Comparison of ENCODE assay signal across 37 cellular contexts in the genomic region with DNA sequence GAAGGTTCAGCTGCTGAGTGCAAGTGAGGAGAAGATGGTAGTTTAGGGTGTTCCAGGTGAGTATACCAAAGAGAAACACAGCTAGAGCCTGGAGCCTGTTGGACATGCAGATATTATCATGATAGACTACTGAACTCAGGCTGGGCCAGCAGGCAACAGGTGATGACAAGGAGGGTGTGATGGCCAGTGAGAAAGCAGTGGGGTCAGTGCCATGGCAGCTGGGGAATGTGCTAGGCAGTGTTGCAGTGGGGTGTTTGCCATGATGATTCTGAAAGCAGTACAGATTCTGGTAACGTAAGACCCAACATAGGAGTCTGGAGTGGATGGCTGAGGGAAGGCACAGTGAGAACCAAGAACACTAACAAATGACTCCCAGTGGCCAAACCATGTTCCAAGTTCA. TPM values are rescaled to one million over a fixed set of nuclear protein-coding genes. Genes with fewer than 3 reads are reported as not detected.
"Had no signal": no experiment of that assay in that cellular context is flagged by ENCODE, and none has a peak within 500 bp of the region (broad histone marks: within the 10 kb centered on the region; RNA-seq: fewer than 3 reads in every experiment).

No MANE protein-coding gene starts in this region.

- DNase-seq: activated B cell treated with CpG ODN at 0.5 μM for 24 hours; activated CD4-positive, alpha-beta memory T cell treated with anti-CD3 and anti-CD28 coated beads for 36 hours; activated CD4-positive, alpha-beta T cell treated with anti-CD3 and anti-CD28 coated beads for 48 hours; activated CD4-positive, alpha-beta T cell treated with anti-CD3 and anti-CD28 coated beads, Interleukin-2, amount 50 U/mL, for 1 hour; activated CD4-positive, alpha-beta T cell treated with anti-CD3 and anti-CD28 coated beads, Interleukin-2, amount 50 U/mL, for 4 hours; activated CD4-positive, CD25-positive, alpha-beta regulatory T cell treated with anti-CD3 and anti-CD28 coated beads, Interleukin-2, amount 50 U/mL, for 72 hours; activated CD8-positive, alpha-beta memory T cell treated with anti-CD3 and anti-CD28 coated beads, Interleukin-2, amount 50 U/mL, for 4 hours; activated CD8-positive, alpha-beta T cell treated with anti-CD3 and anti-CD28 coated beads for 36 hours; activated effector memory CD4-positive, alpha-beta T cell treated with Interleukin-2 at 50 U/mL for 16 hours; activated gamma-delta T cell; activated naive CD4-positive, alpha-beta T cell treated with anti-CD3 and anti-CD28 coated beads, Interleukin-2, amount 10 ng/mL, durations not matched to agents 7 days and 5 days; activated naive CD4-positive, alpha-beta T cell treated with Interleukin-2 at 50 U/mL for 16 hours; activated naive CD8-positive, alpha-beta T cell treated with anti-CD3 and anti-CD28 coated beads, Interleukin-2, amount 10 ng/mL, durations not matched to agents 7 days and 5 days; activated naive CD8-positive, alpha-beta T cell treated with anti-CD3 and anti-CD28 coated beads, Interleukin-2, amount 50 U/mL, for 24 hours; activated T-cell treated with anti-CD3 and anti-CD28 coated beads for 4 hours; activated T-cell treated with anti-CD3 and anti-CD28 coated beads, Interleukin-2, amount 50 U/mL, for 1 hour; activated T-cell treated with anti-CD3 and anti-CD28 coated beads, Interleukin-2, amount 50 U/mL, for 4 hours; amygdala; anterior cingulate cortex; caudate nucleus; cerebellar nuclear complex; T-helper 1 cell; T-helper 2 cell; T-helper 9 cell had no signal

- H3K4me3 Mint-ChIP-seq: activated B cell treated with CpG ODN at 0.5 μM for 24 hours; activated CD4-positive, alpha-beta memory T cell treated with anti-CD3 and anti-CD28 coated beads for 36 hours; activated CD8-positive, alpha-beta T cell treated with anti-CD3 and anti-CD28 coated beads for 36 hours; activated naive CD4-positive, alpha-beta T cell treated with anti-CD3 and anti-CD28 coated beads, Interleukin-2, amount 10 ng/mL, durations not matched to agents 7 days and 5 days; activated naive CD4-positive, alpha-beta T cell treated with anti-CD3 and anti-CD28 coated beads, Interleukin-2, amount 50 U/mL, for 24 hours; activated naive CD8-positive, alpha-beta T cell; activated naive CD8-positive, alpha-beta T cell treated with anti-CD3 and anti-CD28 coated beads, Interleukin-2, amount 10 ng/mL, durations not matched to agents 7 days and 5 days; activated naive CD8-positive, alpha-beta T cell treated with anti-CD3 and anti-CD28 coated beads, Interleukin-2, amount 50 U/mL, for 24 hours; activated T-cell treated with anti-CD3 and anti-CD28 coated beads, Interleukin-2, amount 50 U/mL, for 4 hours; brain; central memory CD8-positive, alpha-beta T cell; T-helper 1 cell treated with Interleukin-12 subunit alpha and Interleukin-12 subunit beta and Interleukin-4 antibody, amounts not matched to agents 30 μg/mL and 1 μg/mL, for 36 hours; T-helper 2 cell treated with Interferon-gamma antibody and Interleukin-4, amounts not matched to agents 5 μg/mL and 100 μg/mL, for 36 hours had no signal

- H3K4me1 Mint-ChIP-seq: activated B cell treated with CpG ODN at 0.5 μM for 24 hours; activated naive CD4-positive, alpha-beta T cell treated with anti-CD3 and anti-CD28 coated beads, Interleukin-2, amount 10 ng/mL, durations not matched to agents 7 days and 5 days; activated naive CD4-positive, alpha-beta T cell treated with anti-CD3 and anti-CD28 coated beads, Interleukin-2, amount 50 U/mL, for 24 hours; activated naive CD8-positive, alpha-beta T cell treated with anti-CD3 and anti-CD28 coated beads, Interleukin-2, amount 10 ng/mL, durations not matched to agents 7 days and 5 days; activated naive CD8-positive, alpha-beta T cell treated with anti-CD3 and anti-CD28 coated beads, Interleukin-2, amount 50 U/mL, for 24 hours; brain; central memory CD8-positive, alpha-beta T cell had no signal

- H3K27me3 ChIP-seq: ascending aorta, cardiac muscle cell had no signal

- H3K9me3 Mint-ChIP-seq: activated CD4-positive, alpha-beta memory T cell treated with anti-CD3 and anti-CD28 coated beads for 36 hours; activated CD8-positive, alpha-beta T cell treated with anti-CD3 and anti-CD28 coated beads for 36 hours; activated naive CD4-positive, alpha-beta T cell treated with anti-CD3 and anti-CD28 coated beads, Interleukin-2, amount 50 U/mL, for 24 hours; activated naive CD8-positive, alpha-beta T cell treated with anti-CD3 and anti-CD28 coated beads, Interleukin-2, amount 50 U/mL, for 24 hours; activated T-cell treated with anti-CD3 and anti-CD28 coated beads, Interleukin-2, amount 50 U/mL, for 4 hours; activated T-helper 2 cell treated with anti-CD3 and anti-CD28 coated beads, Interferon-gamma antibody, Interleukin-2, Interleukin-4, amounts not matched to agents 10 μg/mL and 5 μg/mL and 100 μg/mL, durations not matched to agents 14 hours and 24 hours and 36 hours; T-helper 1 cell treated with Interleukin-12 subunit alpha and Interleukin-12 subunit beta and Interleukin-4 antibody, amounts not matched to agents 30 μg/mL and 1 μg/mL, for 36 hours had no signal

- H3K9me3 ChIP-seq: ascending aorta had no signal

- H3K4me1 ChIP-seq: ascending aorta had no signal

- H3K36me3 Mint-ChIP-seq: activated CD4-positive, alpha-beta memory T cell treated with anti-CD3 and anti-CD28 coated beads for 36 hours; activated naive CD4-positive, alpha-beta T cell treated with anti-CD3 and anti-CD28 coated beads, Interleukin-2, amount 10 ng/mL, durations not matched to agents 7 days and 5 days; activated naive CD4-positive, alpha-beta T cell treated with anti-CD3 and anti-CD28 coated beads, Interleukin-2, amount 50 U/mL, for 24 hours; activated naive CD8-positive, alpha-beta T cell; activated naive CD8-positive, alpha-beta T cell treated with anti-CD3 and anti-CD28 coated beads, Interleukin-2, amount 10 ng/mL, durations not matched to agents 7 days and 5 days; brain had no signal

- H3K4me3 ChIP-seq: ascending aorta, cardiac muscle cell had no signal

- ATAC-seq: activated CD8-positive, alpha-beta T cell treated with anti-CD3 and anti-CD28 coated beads for 36 hours; activated naive CD8-positive, alpha-beta T cell treated with anti-CD3 and anti-CD28 coated beads, Interleukin-2, amount 50 U/mL, for 24 hours; activated T-cell treated with anti-CD3 and anti-CD28 coated beads, Interleukin-2, amount 50 U/mL, for 4 hours had no signal

- H3K27ac ChIP-seq: ascending aorta, cardiac muscle cell, VCaP had no signal

- H3K27ac Mint-ChIP-seq: activated B cell treated with CpG ODN at 0.5 μM for 24 hours; activated CD4-positive, alpha-beta memory T cell treated with anti-CD3 and anti-CD28 coated beads for 36 hours; activated CD8-positive, alpha-beta T cell treated with anti-CD3 and anti-CD28 coated beads for 36 hours; activated naive CD4-positive, alpha-beta T cell treated with anti-CD3 and anti-CD28 coated beads, Interleukin-2, amount 10 ng/mL, durations not matched to agents 7 days and 5 days; activated naive CD4-positive, alpha-beta T cell treated with anti-CD3 and anti-CD28 coated beads, Interleukin-2, amount 50 U/mL, for 24 hours; activated naive CD8-positive, alpha-beta T cell; activated naive CD8-positive, alpha-beta T cell treated with anti-CD3 and anti-CD28 coated beads, Interleukin-2, amount 10 ng/mL, durations not matched to agents 7 days and 5 days; activated naive CD8-positive, alpha-beta T cell treated with anti-CD3 and anti-CD28 coated beads, Interleukin-2, amount 50 U/mL, for 24 hours; activated T-helper 2 cell treated with anti-CD3 and anti-CD28 coated beads, Interferon-gamma antibody, Interleukin-2, Interleukin-4, amounts not matched to agents 10 μg/mL and 5 μg/mL and 100 μg/mL, durations not matched to agents 14 hours and 24 hours and 36 hours; brain; T-helper 1 cell treated with Interleukin-12 subunit alpha and Interleukin-12 subunit beta and Interleukin-4 antibody, amounts not matched to agents 30 μg/mL and 1 μg/mL, for 36 hours; T-helper 2 cell treated with Interferon-gamma antibody and Interleukin-4, amounts not matched to agents 5 μg/mL and 100 μg/mL, for 36 hours had no signal

- H3K36me3 ChIP-seq: ascending aorta, cardiac muscle cell had no signal

RNA-seq across cellular contexts. Expression of gene SHISA6, which starts 57.4 kb away (rescaled TPM):
- total RNA-seq: activated B cell treated with CpG ODN at 0.5 μM for 24 hours; activated CD4-positive, alpha-beta memory T cell treated with anti-CD3 and anti-CD28 coated beads for 36 hours; activated CD8-positive, alpha-beta memory T cell treated with anti-CD3 and anti-CD28 coated beads for 36 hours; activated CD8-positive, alpha-beta T cell treated with anti-CD3 and anti-CD28 coated beads for 36 hours; activated naive CD8-positive, alpha-beta T cell treated with anti-CD3 and anti-CD28 coated beads, Interleukin-2, amount 10 ng/mL, durations not matched to agents 7 days and 5 days; activated T-cell treated with anti-CD3 and anti-CD28 coated beads, Interleukin-2, amount 50 U/mL, for 4 hours; activated T-helper 2 cell treated with anti-CD3 and anti-CD28 coated beads, Interferon-gamma antibody, Interleukin-2, Interleukin-4, amounts not matched to agents 10 μg/mL and 5 μg/mL and 100 μg/mL, durations not matched to agents 14 hours and 24 hours and 36 hours; bronchial epithelial cell; chondrocyte had no signal
